In genomic region chr22:36379593-36380361, GRCh38 we compare ENCODE assay signal across 7 cellular contexts. TPM values are rescaled to one million over a fixed set of nuclear protein-coding genes. Genes with fewer than 3 reads are reported as not detected.
DNase-seq lines count a peak whose midpoint lies in the region; ATAC-seq and TF ChIP-seq lines count a peak whose summit lies in the region.

No MANE protein-coding gene starts in this region.

- peaks cover 43% of the 10 kb centered on the region for H3K36me3 Mint-ChIP-seq in HFFc6 (ENCODE audit: low read depth)
- peaks cover 11 to 38% of the 10 kb centered on the region in 2 donors for H3K36me3 Mint-ChIP-seq in activated T-cell treated with anti-CD3 and anti-CD28 coated beads, Interleukin-2, amount 50 U/mL, for 72 hours (ENCODE audit: insufficient read depth in 2 of 2)

- no peaks in the 10 kb centered on the region for H3K9me3 Mint-ChIP-seq in HFFc6
- peaks cover 0 to 2% of the 10 kb centered on the region in 2 donors for H3K9me3 Mint-ChIP-seq in activated T-cell treated with anti-CD3 and anti-CD28 coated beads, Interleukin-2, amount 50 U/mL, for 72 hours

- H3K27ac Mint-ChIP-seq in HFFc6: peak overlapping the region; percentile 56
- H3K27ac Mint-ChIP-seq in activated T-cell treated with anti-CD3 and anti-CD28 coated beads, Interleukin-2, amount 50 U/mL, for 72 hours: peak overlapping the region; percentile 99

- H3K27ac ChIP-seq in right cardiac atrium (ENCODE audit: low read length) (peak overlapping the region; percentile 75), substantia nigra (ENCODE audit: low read depth, low read length, poor library complexity, severe bottlenecking) (peak overlapping the region; percentile 26)

- DNase-seq in HFFc6 (no peak), right cardiac atrium (peak; percentile 47 to 67 (median 49)), substantia nigra (lab: John Stamatoyannopoulos, UW) (no peak), COLO829 (ENCODE audit: low spot score) (no peak), DMS53 treated with DMSO at 0.1 percent for 48 hours (lab: John Stamatoyannopoulos, UW; ENCODE audit: unreplicated experiment) (no peak), NCI-H774 (lab: John Stamatoyannopoulos, UW) (no peak)
- DNase-seq in activated T-cell treated with anti-CD3 and anti-CD28 coated beads, Interleukin-2, amount 50 U/mL, for 72 hours: peak in 1 of 2 donors; percentile 48

- intact Hi-C loops in right cardiac atrium (cut with DNase I): loop anchor here in 1 of 4 donors (10.0 kb wide), 2 partner anchors 45 to 85 kb away; no protein-coding TSS in a partner anchor

- peak overlapping the region; percentile 23; the same call in 1 of the 2 replicates for H3K4me3 Mint-ChIP-seq in HFFc6
- peak overlapping the region; percentile 82 to 88 for H3K4me3 Mint-ChIP-seq in activated T-cell treated with anti-CD3 and anti-CD28 coated beads, Interleukin-2, amount 50 U/mL, for 72 hours

- ATAC-seq in activated T-cell treated with anti-CD3 and anti-CD28 coated beads, Interleukin-2, amount 50 U/mL, for 72 hours (replicated peaks in 1 of 2): peak; percentile 6 to 24
- peak; percentile 21 to 27 for ATAC-seq in right cardiac atrium

- no peaks in the 10 kb centered on the region for H3K27me3 ChIP-seq in right cardiac atrium (ENCODE audit: control insufficient read depth, insufficient read depth)

- peaks cover 72% of the 10 kb centered on the region for H3K4me1 Mint-ChIP-seq in HFFc6 (ENCODE audit: low read depth)
- H3K4me1 Mint-ChIP-seq in activated T-cell treated with anti-CD3 and anti-CD28 coated beads, Interleukin-2, amount 50 U/mL, for 72 hours (ENCODE audit: low read depth): peaks cover 96% of the 10 kb centered on the region

- 55% methylated on average over 16 of the region's 16 CpGs for WGBS in right cardiac atrium

- no peaks in the 10 kb centered on the region for H3K9me3 ChIP-seq in right cardiac atrium (ENCODE audit: control insufficient read depth, low read length)

- no peak overlapping the region for H3K4me3 ChIP-seq in right cardiac atrium (ENCODE audit: low read length)

- H3K27me3 Mint-ChIP-seq in HFFc6 (ENCODE audit: insufficient read depth): peaks cover 14% of the 10 kb centered on the region
- H3K27me3 Mint-ChIP-seq in activated T-cell treated with anti-CD3 and anti-CD28 coated beads, Interleukin-2, amount 50 U/mL, for 72 hours (ENCODE audit: low read depth): no peaks in the 10 kb centered on the region

- peaks cover 35% of the 10 kb centered on the region for H3K4me1 ChIP-seq in right cardiac atrium (ENCODE audit: control insufficient read depth, insufficient read depth, low read length)

- no peak for TF ChIP-seq CTCF in HFFc6 (IDR thresholded peaks at IDR 0.05)

RNA-seq across cellular contexts. Expression of gene MYH9, which starts 8.0 kb away (rescaled TPM):
- total RNA-seq in HFFc6 (2021; fragmentation: NEBNext Ultra II Directional; extraction: Animal tissue kit (Norgen Biotek cat#: 25700)): 1,000 to 10,000 TPM in 2 of 6 experiments, 100 to 1,000 TPM in 4; 881 to 1,084 (median 937) TPM
- total RNA-seq in activated T-cell treated with anti-CD3 and anti-CD28 coated beads, Interleukin-2, amount 50 U/mL, for 72 hours: 100 to 1,000 TPM; 529 to 662 TPM
- total RNA-seq in right cardiac atrium: 100 to 1,000 TPM; 140 to 224 (median 163) TPM
- polyA plus RNA-seq in right cardiac atrium: 92.5 TPM

Comparison
In these comparisons a context has a peak if more than half of its experiments do, and no peak if none do; other contexts are left out.
1. DNase-seq: peak in right cardiac atrium (3 of 3); none in HFFc6 (single experiment), substantia nigra (0 of 49), COLO829 (single experiment), DMS53 treated with DMSO at 0.1 percent for 48 hours (single experiment) and NCI-H774 (single experiment).